Comparison of ENCODE assay signal across 8 cellular contexts in the genomic region with DNA sequence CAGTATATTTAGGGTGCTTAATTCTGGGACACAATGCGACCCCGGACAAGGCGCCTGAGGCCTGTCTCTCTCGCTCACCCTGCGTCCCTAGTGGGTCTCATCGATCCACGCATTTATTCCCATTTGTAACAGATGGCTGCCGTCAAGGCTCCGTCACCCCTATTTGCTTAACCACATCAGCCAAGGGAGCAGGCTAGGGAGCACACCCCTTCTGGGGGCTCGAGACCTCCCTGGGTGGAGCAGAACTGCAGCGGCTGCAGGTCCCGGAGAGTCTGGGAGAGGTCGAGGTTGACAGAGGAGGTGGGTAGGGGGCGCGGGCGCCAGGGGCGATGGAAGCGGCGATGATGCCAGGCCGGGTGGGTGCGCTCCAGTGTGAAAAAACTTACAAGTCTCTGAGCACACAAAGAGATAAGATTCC. TPM values are rescaled to one million over a fixed set of nuclear protein-coding genes. Genes with fewer than 3 reads are reported as not detected.
DNase-seq lines count a peak whose midpoint lies in the region; ATAC-seq and TF ChIP-seq lines count a peak whose summit lies in the region.

No MANE protein-coding gene starts in this region.

- no peak for TF ChIP-seq POLR2A in thyroid gland (IDR thresholded peaks at IDR 0.05)

- intact Hi-C loops in thyroid gland (cut with DNase I): no loop called here

- H3K4me1 ChIP-seq in HUES6 (ENCODE audit: control insufficient read depth, insufficient read depth, low read length) (peaks cover 6% of the 10 kb centered on the region; the same call in 1 of the 2 replicates), endocrine pancreas (ENCODE audit: control insufficient read depth, insufficient read depth, low read length) (peaks cover 12% of the 10 kb centered on the region), muscle layer of colon (ENCODE audit: insufficient read depth, low read length) (peaks cover 19% of the 10 kb centered on the region), thyroid gland (peaks cover 0 to 4% of the 10 kb centered on the region in 2 donors)

- H3K4me3 ChIP-seq in HUES6 (ENCODE audit: low read depth, low read length): peak overlapping the region; percentile 99
- peak overlapping the region; percentile 84 for H3K4me3 ChIP-seq in endocrine pancreas (ENCODE audit: control insufficient read depth, insufficient read depth, low read length)
- peak overlapping the region; percentile 92 to 94 for H3K4me3 ChIP-seq in muscle layer of colon (ENCODE audit: low read depth in 1 of 2, low read length in 2 of 2)
- H3K4me3 ChIP-seq in thyroid gland (replicated peaks in 1 of 3): peak overlapping the region; percentile 43 to 91 (median 80)

- H3K9me3 ChIP-seq in HUES6 (ENCODE audit: control insufficient read depth, insufficient read depth, low read depth, low read length): no peaks in the 10 kb centered on the region
- no peaks in the 10 kb centered on the region for H3K9me3 ChIP-seq in endocrine pancreas (ENCODE audit: control insufficient read depth, low read length)
- H3K9me3 ChIP-seq in muscle layer of colon (ENCODE audit: low read length): no peaks in the 10 kb centered on the region
- no peaks in the 10 kb centered on the region for H3K9me3 ChIP-seq in thyroid gland

- DNase-seq in Ammon's horn (ENCODE audit: low spot score): peak; percentile 12
- DNase-seq in activated CD4-positive, alpha-beta T cell treated with anti-CD3 and anti-CD28 coated beads, Interleukin-2, amount 50 U/mL, for 1 hour: peak; percentile 24
- DNase-seq in thyroid gland: peak; percentile 9 to 19

- H3K27ac ChIP-seq in HUES6 (ENCODE audit: low read depth, low read length): peak overlapping the region; percentile 77; the same call in 1 of the 2 replicates
- H3K27ac ChIP-seq in muscle layer of colon (ENCODE audit: low read depth, low read length): peak overlapping the region; percentile 88
- H3K27ac ChIP-seq in thyroid gland: peak overlapping the region; percentile 56 to 97 (median 73)

- peak overlapping the region; percentile 93 for H3K9ac ChIP-seq in HUES6 (ENCODE audit: low read length)
- peak overlapping the region; percentile 97 for H3K9ac ChIP-seq in endocrine pancreas (ENCODE audit: control insufficient read depth, insufficient read depth, low read length)
- peak overlapping the region; percentile 89 for H3K9ac ChIP-seq in muscle layer of colon (ENCODE audit: low read length)

- TF ChIP-seq CTCF in thyroid gland (IDR thresholded peaks at IDR 0.05): no peak

- H3K36me3 ChIP-seq in HUES6 (ENCODE audit: control insufficient read depth, insufficient read depth, low read length): peaks cover 26% of the 10 kb centered on the region
- H3K36me3 ChIP-seq in endocrine pancreas (ENCODE audit: control insufficient read depth, insufficient read depth, low read length): no peaks in the 10 kb centered on the region
- H3K36me3 ChIP-seq in muscle layer of colon (ENCODE audit: insufficient read depth, low read length): peaks cover 14% of the 10 kb centered on the region
- peaks cover 6 to 8% of the 10 kb centered on the region in 2 donors for H3K36me3 ChIP-seq in thyroid gland

- 0% methylated on average over 18 to 21 of the region's 21 CpGs for WGBS in thyroid gland, 2 donors

- ATAC-seq in HG03139 (IDR thresholded peaks at IDR 0.05; ENCODE audit: unreplicated experiment): no peak
- ATAC-seq in HG03025 (IDR thresholded peaks at IDR 0.05; ENCODE audit: low FRiP score, unreplicated experiment): no peak

- H3K27me3 ChIP-seq in HUES6 (ENCODE audit: control insufficient read depth, insufficient read depth, low read length) (no peaks in the 10 kb centered on the region), endocrine pancreas (ENCODE audit: control insufficient read depth, insufficient read depth, low read length) (no peaks in the 10 kb centered on the region), muscle layer of colon (ENCODE audit: control insufficient read depth in 1 of 2, insufficient read depth in 2 of 2, low read length in 2 of 2) (no peaks in the 10 kb centered on the region), thyroid gland (no peaks in the 10 kb centered on the region)

RNA-seq across cellular contexts. Expression of a gene that starts 0.5 kb away (rescaled TPM):
- total RNA-seq in thyroid gland: 10 to 100 TPM; 41.4 to 74.1 (median 70.0) TPM

RNA-seq across cellular contexts. Expression of a gene that starts 2.0 kb away (rescaled TPM):
- 10 to 100 TPM; 16.8 to 42.5 (median 23.7) TPM for total RNA-seq in thyroid gland
